In genomic region chr3:196839351-196839750, GRCh38 we compare ENCODE assay signal across 1 cellular context.
TF ChIP-seq lines count a peak whose summit lies in the region.
"Not testable (repeated sequence)": the region's sequence is repeated elsewhere in the genome, so short reads cannot be mapped to it uniquely, and the experiment has no call there.

No MANE protein-coding gene starts in this region.

TF ChIP-seq in HepG2, 621 proteins besides CTCF, POLR2A, EP300 and RAD21 (continued from another document):
- TF ChIP-seq PAXIP1 (CRISPR knock-in tag; conservative IDR thresholded peaks at IDR 0.05) (peak; percentile 42; the same call in 1 of the 2 replicates), FOXK1 (CRISPR knock-in tag; IDR thresholded peaks at IDR 0.05; ENCODE audit: borderline replicate concordance, low read depth) (0 out of 2 replicates have a peak, but pooled peaks have one; percentile 23), POGZ (CRISPR knock-in tag; IDR thresholded peaks at IDR 0.05) (peak; percentile 67; the same call in 1 of the 2 replicates), ATF7 (IDR thresholded peaks at IDR 0.05) (0 out of 2 replicates have a peak, but pooled peaks have one; percentile 18), MYC (CRISPR knock-in tag; IDR thresholded peaks at IDR 0.05; ENCODE audit: borderline replicate concordance) (0 out of 2 replicates have a peak, but pooled peaks have one; percentile 23), HIC2 (CRISPR knock-in tag; IDR thresholded peaks at IDR 0.05; ENCODE audit: low read depth) (0 out of 2 replicates have a peak, but pooled peaks have one; percentile 28), ZNF460 (CRISPR knock-in tag; IDR thresholded peaks at IDR 0.05; ENCODE audit: borderline replicate concordance) (peak; percentile 98), REPIN1 (CRISPR knock-in tag; IDR thresholded peaks at IDR 0.05; ENCODE audit: borderline replicate concordance, low read depth) (0 out of 2 replicates have a peak, but pooled peaks have one; percentile 33), SAP130 (CRISPR knock-in tag; IDR thresholded peaks at IDR 0.05; ENCODE audit: low read depth) (peak; percentile 67), IKZF5 (CRISPR knock-in tag; IDR thresholded peaks at IDR 0.05) (0 out of 2 replicates have a peak, but pooled peaks have one; percentile 26), BCL6 (CRISPR knock-in tag; IDR thresholded peaks at IDR 0.05) (0 out of 2 replicates have a peak, but pooled peaks have one; percentile 30), PPARG (CRISPR knock-in tag; conservative IDR thresholded peaks at IDR 0.05) (peak; percentile 67; the same call in 1 of the 2 replicates), SMC3 (IDR thresholded peaks at IDR 0.05; ENCODE audit: low read length) (peak; percentile 3; the same call in 1 of the 2 replicates), ZNF770 (CRISPR knock-in tag; IDR thresholded peaks at IDR 0.05) (peak; percentile 62), CREB1 (IDR thresholded peaks at IDR 0.05) (0 out of 2 replicates have a peak, but pooled peaks have one; percentile 23), KDM2A (CRISPR knock-in tag; IDR thresholded peaks at IDR 0.05; ENCODE audit: borderline replicate concordance, low read depth) (0 out of 2 replicates have a peak, but pooled peaks have one; percentile 26), CHD4 (IDR thresholded peaks at IDR 0.05; ENCODE audit: borderline replicate concordance, low read length) (peak; percentile 69; the same call in 1 of the 2 replicates), ESRRA (CRISPR knock-in tag; IDR thresholded peaks at IDR 0.05; ENCODE audit: low read depth) (peak; percentile 94), FOXP1 (CRISPR knock-in tag; IDR thresholded peaks at IDR 0.05) (peak; percentile 33; the same call in 1 of the 2 replicates), ZNF331 (CRISPR knock-in tag; IDR thresholded peaks at IDR 0.05) (peak; percentile 67; the same call in 1 of the 2 replicates), ADNP (CRISPR knock-in tag; IDR thresholded peaks at IDR 0.05) (peak; percentile 81), ZNF878 (CRISPR knock-in tag; IDR thresholded peaks at IDR 0.05) (0 out of 2 replicates have a peak, but pooled peaks have one; percentile 62), ZNF362 (CRISPR knock-in tag; IDR thresholded peaks at IDR 0.05; ENCODE audit: borderline replicate concordance) (peak; percentile 99), ZNF614 (CRISPR knock-in tag; IDR thresholded peaks at IDR 0.05; ENCODE audit: borderline replicate concordance) (0 out of 2 replicates have a peak, but pooled peaks have one; percentile 28), THAP11 (CRISPR knock-in tag; IDR thresholded peaks at IDR 0.05) (peak; percentile 45; the same call in 1 of the 2 replicates), ZNF20 (CRISPR knock-in tag; IDR thresholded peaks at IDR 0.05) (0 out of 2 replicates have a peak, but pooled peaks have one; percentile 74), ZNF609 (CRISPR knock-in tag; IDR thresholded peaks at IDR 0.05; ENCODE audit: borderline replicate concordance) (peak; percentile 36; the same call in 1 of the 2 replicates), NR2C2 (CRISPR knock-in tag; IDR thresholded peaks at IDR 0.05; ENCODE audit: borderline replicate concordance) (peak; percentile 85), PITX1 (CRISPR knock-in tag; IDR thresholded peaks at IDR 0.05) (peak; percentile 75; the same call in 1 of the 2 replicates), GFI1 (CRISPR knock-in tag; IDR thresholded peaks at IDR 0.05; ENCODE audit: borderline replicate concordance) (0 out of 2 replicates have a peak, but pooled peaks have one; percentile 21), ZFP90 (CRISPR knock-in tag; IDR thresholded peaks at IDR 0.05; ENCODE audit: borderline replicate concordance) (0 out of 2 replicates have a peak, but pooled peaks have one; percentile 20), NR2F1 (CRISPR knock-in tag; IDR thresholded peaks at IDR 0.05) (peak; percentile 84 to 88), ZNF292 (CRISPR knock-in tag; IDR thresholded peaks at IDR 0.05; ENCODE audit: borderline replicate concordance, low read depth) (0 out of 2 replicates have a peak, but pooled peaks have one; percentile 22), GATAD1 (CRISPR knock-in tag; IDR thresholded peaks at IDR 0.05) (peak; percentile 55; the same call in 1 of the 2 replicates), ZNF501 (CRISPR knock-in tag; IDR thresholded peaks at IDR 0.05) (0 out of 2 replicates have a peak, but pooled peaks have one; percentile 23), MYPOP (CRISPR knock-in tag; IDR thresholded peaks at IDR 0.05) (peak; percentile 66; the same call in 1 of the 2 replicates), HOMEZ (CRISPR knock-in tag; IDR thresholded peaks at IDR 0.05; ENCODE audit: low read depth) (peak; percentile 27; the same call in 1 of the 2 replicates)
- not testable (repeated sequence) for TF ChIP-seq ATF7 (CRISPR knock-in tag; IDR thresholded peaks at IDR 0.05); CREB1 (CRISPR knock-in tag; IDR thresholded peaks at IDR 0.05); FOXP1 (IDR thresholded peaks at IDR 0.05)
